10 cellular contexts compared by ENCODE assay signal in genomic region chr12:124556896-124557501, GRCh38. TPM values are rescaled to one million over a fixed set of nuclear protein-coding genes. Genes with fewer than 3 reads are reported as not detected.
A peak's percentile ranks its signal among the peaks of the same experiment; 100 is the strongest.
DNase-seq lines count a peak whose midpoint lies in the region; ATAC-seq and TF ChIP-seq lines count a peak whose summit lies in the region.
"Had no signal": no experiment of that assay in that cellular context is flagged by ENCODE, and none has a peak within 500 bp of the region (broad histone marks: within the 10 kb centered on the region; RNA-seq: fewer than 3 reads in every experiment).

No MANE protein-coding gene starts in this region.

- 88% methylated on average over 8 of the region's 22 CpGs; no CpG with 5 or more reads in 1 of the 2 experiments for WGBS in IMR-90 (ENCODE audit: extremely low coverage in 2 of 2, insufficient read length in 1 of 2), 2 experiments

- H2AK9ac ChIP-seq in IMR-90 (replicated peaks; ENCODE audit: low read depth, low read length, poor library complexity) = peak overlapping the region; percentile 76

- no peaks in the 10 kb centered on the region for H3K9me3 Mint-ChIP-seq in effector memory CD8-positive, alpha-beta T cell
- peaks cover 4% of the 10 kb centered on the region for H3K9me3 Mint-ChIP-seq in mesothelial cell of epicardium
- H3K9me3 Mint-ChIP-seq: activated naive CD8-positive, alpha-beta T cell treated with anti-CD3 and anti-CD28 coated beads for 36 hours had no signal

- H3K14ac ChIP-seq in IMR-90 (replicated peaks; ENCODE audit: low read depth, low read length) = no peak overlapping the region

- H3K27ac ChIP-seq in IMR-90 (ENCODE audit: insufficient read depth, low read length) = peak overlapping the region; percentile 1; the same call in 1 of the 2 replicates
- peak overlapping the region; percentile 87 for H3K27ac ChIP-seq in substantia nigra (ENCODE audit: low read depth, low read length, poor library complexity, severe bottlenecking)
- H3K27ac ChIP-seq: neutrophil had no signal

- H2BK15ac ChIP-seq in IMR-90 (ENCODE audit: low read depth, low read length) = no peak overlapping the region

- H3K4me1 Mint-ChIP-seq in effector memory CD8-positive, alpha-beta T cell (ENCODE audit: low read depth in 2 of 2) = peaks cover 43 to 48% of the 10 kb centered on the region in 2 donors
- H3K4me1 Mint-ChIP-seq in mesothelial cell of epicardium = peaks cover 36% of the 10 kb centered on the region

- peak overlapping the region; percentile 51 to 88 for H3K27ac Mint-ChIP-seq in effector memory CD8-positive, alpha-beta T cell
- peak overlapping the region; percentile 66 for H3K27ac Mint-ChIP-seq in mesothelial cell of epicardium
- H3K27ac Mint-ChIP-seq: activated naive CD8-positive, alpha-beta T cell treated with anti-CD3 and anti-CD28 coated beads for 36 hours; stimulated activated naive B cell treated with anti-CD40 and anti-IgM and Interleukin-4, amounts not matched to agents 10 μg/mL and 1 μg/mL and 100 μg/mL, for 72 hours had no signal

- intact Hi-C loops in IMR-90 (cut with micrococcal nuclease) = no loop called here

- CTCF ChIA-PET in IMR-90 (lab: Yijun Ruan, JAX) = no interaction called here

- H3K27me3 Mint-ChIP-seq in effector memory CD8-positive, alpha-beta T cell = no peaks in the 10 kb centered on the region
- H3K27me3 Mint-ChIP-seq in mesothelial cell of epicardium (ENCODE audit: low read depth) = no peaks in the 10 kb centered on the region
- H3K27me3 Mint-ChIP-seq: activated naive CD8-positive, alpha-beta T cell treated with anti-CD3 and anti-CD28 coated beads for 36 hours; stimulated activated naive B cell treated with anti-CD40 and anti-IgM and Interleukin-4, amounts not matched to agents 10 μg/mL and 1 μg/mL and 100 μg/mL, for 72 hours had no signal

- H2AFZ ChIP-seq in IMR-90 (replicated peaks; ENCODE audit: low read length, poor library complexity) = peak overlapping the region; percentile 68

- peaks cover 6% of the 10 kb centered on the region for H3K36me3 Mint-ChIP-seq in effector memory CD8-positive, alpha-beta T cell (ENCODE audit: insufficient read depth)
- peaks cover 4% of the 10 kb centered on the region for H3K36me3 Mint-ChIP-seq in mesothelial cell of epicardium

- no peak overlapping the region; the same call in 1 of the 2 replicates for H3K4me2 ChIP-seq in IMR-90 (ENCODE audit: low read depth, low read length)

- peaks cover 5% of the 10 kb centered on the region; the same call in 1 of the 2 replicates for H3K9me1 ChIP-seq in IMR-90 (ENCODE audit: insufficient read depth, low read length)

- no peak overlapping the region for H2BK120ac ChIP-seq in IMR-90 (ENCODE audit: low read depth, low read length)

- H2BK5ac ChIP-seq in IMR-90 (ENCODE audit: low read depth, low read length, poor library complexity, severe bottlenecking) = peak overlapping the region; percentile 38

- no peak overlapping the region for H3K4me3 Mint-ChIP-seq in effector memory CD8-positive, alpha-beta T cell
- H3K4me3 Mint-ChIP-seq in mesothelial cell of epicardium = no peak overlapping the region
- H3K4me3 Mint-ChIP-seq: activated naive CD8-positive, alpha-beta T cell treated with anti-CD3 and anti-CD28 coated beads for 36 hours; stimulated activated naive B cell treated with anti-CD40 and anti-IgM and Interleukin-4, amounts not matched to agents 10 μg/mL and 1 μg/mL and 100 μg/mL, for 72 hours had no signal

- H3K4me1 ChIP-seq in IMR-90 (ENCODE audit: control insufficient read depth, insufficient read depth, low read length) = peaks cover 7% of the 10 kb centered on the region; the same call in 1 of the 2 replicates

- H4K91ac ChIP-seq in IMR-90 (ENCODE audit: insufficient read depth, low read depth, low read length) = peak overlapping the region; percentile 21; the same call in 1 of the 2 replicates

- POLR2A ChIA-PET in IMR-90 (lab: Charles Lee; ENCODE audit: unreplicated experiment) = no interaction called here

- no peak overlapping the region for H3K18ac ChIP-seq in IMR-90 (ENCODE audit: low read depth, low read length)

- no peak overlapping the region for H3K56ac ChIP-seq in IMR-90 (ENCODE audit: extremely low read depth, insufficient read depth, low read length)

- peak overlapping the region; percentile 11; the same call in 1 of the 2 replicates for H3K4ac ChIP-seq in IMR-90 (ENCODE audit: low read depth, low read length)

- no TSS peak for BruUV-seq in IMR-90 (replicated peaks; lab: Mats Ljungman, UMichigan)

- TF ChIP-seq RAD21 in IMR-90 (IDR thresholded peaks at IDR 0.05; ENCODE audit: low read length) = no peak

- no peak overlapping the region for H3K4me3 ChIP-seq in IMR-90 (ENCODE audit: insufficient read depth, low read depth, low read length)

- H2AK5ac ChIP-seq in IMR-90 (ENCODE audit: low read depth, low read length) = peak overlapping the region; percentile 58; the same call in 1 of the 2 replicates

- no peaks in the 10 kb centered on the region for H3K9me3 ChIP-seq in IMR-90 (ENCODE audit: control insufficient read depth, insufficient read depth, low read length)
- H3K9me3 ChIP-seq: neutrophil had no signal

- no peak overlapping the region for H3K9ac ChIP-seq in IMR-90 (ENCODE audit: low read depth, low read length)

- DNase-seq in IMR-90 (no peak), mesothelial cell of epicardium (ENCODE audit: low spot score in 2 of 2, unreplicated experiment in 2 of 2) (no peak), substantia nigra (lab: John Stamatoyannopoulos, UW) (peak in 32 of 49 donors; percentile 17 to 89 (median 52)), GDM1 (lab: John Stamatoyannopoulos, UW) (no peak)
- no peak for DNase-seq in effector memory CD8-positive, alpha-beta T cell
- DNase-seq in stimulated activated CD4-positive, alpha-beta T cell treated with anti-CD3 and anti-CD28 coated beads, Interleukin-1b, Interleukin-23, amount 100 ng/mL, for 48 hours = no peak
- DNase-seq: activated naive CD8-positive, alpha-beta T cell treated with anti-CD3 and anti-CD28 coated beads for 36 hours; stimulated activated naive B cell treated with anti-CD40 and anti-IgM and Interleukin-4, amounts not matched to agents 10 μg/mL and 1 μg/mL and 100 μg/mL, for 72 hours had no signal

- H4K5ac ChIP-seq in IMR-90 (ENCODE audit: low read depth, low read length) = no peak overlapping the region

- 0 out of 2 replicates have a peak overlapping the region, but pooled peaks have one; percentile 9 for H3K23ac ChIP-seq in IMR-90 (ENCODE audit: low read depth, low read length)

- H3K27me3 ChIP-seq in IMR-90 (ENCODE audit: control insufficient read depth, insufficient read depth, low read length) = no peaks in the 10 kb centered on the region
- H3K27me3 ChIP-seq: neutrophil had no signal

- 0 out of 4 replicates have a peak overlapping the region, but pooled peaks of 1 of the 2 experiments have one; percentile 19 for H4K8ac ChIP-seq in IMR-90 (ENCODE audit: low read depth in 2 of 2, low read length in 2 of 2)

- dilution Hi-C loops in IMR-90 (cut with HindIII; ENCODE audit: low sequenced_read_pairs, unreplicated experiment) = no loop called here

- TF ChIP-seq CTCF in IMR-90 (conservative IDR thresholded peaks at IDR 0.05; ENCODE audit: low read depth, low read length) = no peak
- TF ChIP-seq CTCF in mesothelial cell of epicardium (IDR thresholded peaks at IDR 0.05; ENCODE audit: unreplicated experiment) = no peak

- peaks cover 99% of the 10 kb centered on the region for H4K20me1 ChIP-seq in IMR-90 (ENCODE audit: insufficient read depth, low read length)

- in situ Hi-C loops in IMR-90 (cut with MboI; ENCODE audit: low sequenced_read_pairs) = no loop called here

- H2BK20ac ChIP-seq in IMR-90 (ENCODE audit: low read depth, low read length) = no peak overlapping the region

- H3K36me3 ChIP-seq in IMR-90 (ENCODE audit: control insufficient read depth, insufficient read depth, low read length) = no peaks in the 10 kb centered on the region
- H3K36me3 ChIP-seq: neutrophil had no signal

- ATAC-seq in IMR-90 (ENCODE audit: low read depth) (peak; percentile 60), GM21737 (IDR thresholded peaks at IDR 0.05; ENCODE audit: unreplicated experiment) (no peak)
- ATAC-seq in effector memory CD8-positive, alpha-beta T cell (replicated peaks) = no peak
- ATAC-seq: stimulated activated naive B cell treated with anti-CD40 and anti-IgM and Interleukin-4, amounts not matched to agents 10 μg/mL and 1 μg/mL and 100 μg/mL, for 72 hours had no signal

- H3K79me1 ChIP-seq in IMR-90 (ENCODE audit: low read depth in 1 of 2, low read length in 2 of 2) = peaks cover 11 to 93% of the 10 kb centered on the region in 2 experiments

- TF ChIP-seq POLR2A in IMR-90 (IDR thresholded peaks at IDR 0.05; ENCODE audit: low read depth, low read length) = no peak

TF ChIP-seq in IMR-90, 13 proteins besides CTCF, POLR2A, EP300 and RAD21 (continues in another document):
- TF ChIP-seq BHLHE40 (IDR thresholded peaks at IDR 0.05; ENCODE audit: low read depth, low read length) (no peak), NFE2L2 (IDR thresholded peaks at IDR 0.05; ENCODE audit: low read depth, low read length) (no peak), CEBPB (IDR thresholded peaks at IDR 0.05; ENCODE audit: low read depth, low read length) (no peak), RFX5 (IDR thresholded peaks at IDR 0.05; ENCODE audit: low read depth, low read length) (no peak), MAFK (IDR thresholded peaks at IDR 0.05; ENCODE audit: low read depth, low read length) (no peak), SMC3 (IDR thresholded peaks at IDR 0.05; ENCODE audit: low read depth, low read length) (no peak), FOS (IDR thresholded peaks at IDR 0.05; ENCODE audit: low read depth, low read length) (no peak), RCOR1 (IDR thresholded peaks at IDR 0.05; ENCODE audit: insufficient replicate concordance, low read length) (no peak), MXI1 (IDR thresholded peaks at IDR 0.05; ENCODE audit: borderline replicate concordance, low read depth, low read length) (no peak)
- TF ChIP-seq, protein P1, sequence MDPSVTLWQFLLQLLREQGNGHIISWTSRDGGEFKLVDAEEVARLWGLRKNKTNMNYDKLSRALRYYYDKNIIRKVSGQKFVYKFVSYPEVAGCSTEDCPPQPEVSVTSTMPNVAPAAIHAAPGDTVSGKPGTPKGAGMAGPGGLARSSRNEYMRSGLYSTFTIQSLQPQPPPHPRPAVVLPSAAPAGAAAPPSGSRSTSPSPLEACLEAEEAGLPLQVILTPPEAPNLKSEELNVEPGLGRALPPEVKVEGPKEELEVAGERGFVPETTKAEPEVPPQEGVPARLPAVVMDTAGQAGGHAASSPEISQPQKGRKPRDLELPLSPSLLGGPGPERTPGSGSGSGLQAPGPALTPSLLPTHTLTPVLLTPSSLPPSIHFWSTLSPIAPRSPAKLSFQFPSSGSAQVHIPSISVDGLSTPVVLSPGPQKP (IDR thresholded peaks at IDR 0.05; ENCODE audit: borderline replicate concordance, low read depth, low read length) = no peak

RNA-seq across cellular contexts. Expression of gene NCOR2, which starts 10.4 kb away (rescaled TPM):
- 12.9 and 15.3 TPM in 2 replicates for total RNA-seq in IMR-90 (2012; rRNA removed)
- 40.8 and 50.2 TPM in 2 replicates for polyA plus RNA-seq in IMR-90 (2012; rRNA removed)
- polyA plus RNA-seq in IMR-90 (2012; cell fraction: cytosol; rRNA removed) = 55.0 and 56.1 TPM in 2 replicates
- 151 and 276 TPM in 2 replicates for polyA plus RNA-seq in IMR-90 (2012; cell fraction: nucleus; rRNA removed; ENCODE audit: low replicate concordance)
- 316 to 336 TPM (median 331 TPM) in 3 replicates for total RNA-seq in mesothelial cell of epicardium

Comparison
In these comparisons a context has a peak if more than half of its experiments do, and no peak if none do; other contexts are left out.
1. DNase-seq: peak in substantia nigra (32 of 49); none in IMR-90 (single experiment), effector memory CD8-positive, alpha-beta T cell (0 of 3), mesothelial cell of epicardium (0 of 2), GDM1 (single experiment) and stimulated activated CD4-positive, alpha-beta T cell treated with anti-CD3 and anti-CD28 coated beads, Interleukin-1b, Interleukin-23, amount 100 ng/mL, for 48 hours (single experiment).
2. RNA of gene NCOR2, which starts 10.4 kb away (total RNA-seq): 316 to 336 TPM in mesothelial cell of epicardium; 12.9 to 15.3 TPM in IMR-90; every median in the first group is over 10 times any median in the second.